ENCODE assay signal across 1 cellular context in the genomic region with DNA sequence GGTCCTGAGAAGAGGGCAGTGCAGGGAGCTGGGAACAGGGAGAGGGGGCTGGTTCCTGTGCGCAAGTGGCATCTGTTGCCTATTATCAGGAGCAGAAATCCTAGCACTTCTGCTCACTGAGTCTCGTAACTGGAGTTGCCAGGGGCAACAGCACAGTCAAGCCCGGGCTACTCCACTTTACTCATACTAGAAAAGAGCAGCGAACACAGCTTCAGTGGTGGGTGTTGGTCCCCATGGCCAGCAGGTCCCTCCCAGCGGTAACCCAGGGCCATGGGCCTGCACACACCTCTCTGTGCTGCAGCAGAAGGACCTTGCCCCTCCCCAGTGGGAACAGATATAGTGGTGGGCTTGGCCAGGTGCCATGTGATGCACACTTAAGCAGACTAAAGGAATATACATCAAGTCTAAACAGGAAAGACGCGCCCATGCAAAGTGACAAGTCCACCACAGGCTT.
TF ChIP-seq lines count a peak whose summit lies in the region.

No MANE protein-coding gene starts in this region.

TF ChIP-seq in K562, 482 proteins besides CTCF, POLR2A, EP300 and RAD21:
- TF ChIP-seq NFIC (IDR thresholded peaks at IDR 0.05) (peak; percentile 70), RFX1 (IDR thresholded peaks at IDR 0.05) (peak; percentile 71; the same call in 1 of the 2 replicates), TCF7 (IDR thresholded peaks at IDR 0.05; ENCODE audit: borderline replicate concordance) (no peak), DPF2 (IDR thresholded peaks at IDR 0.05) (no peak), ZNF23 (CRISPR knock-in tag; IDR thresholded peaks at IDR 0.05) (no peak), ZNF263 (CRISPR knock-in tag; IDR thresholded peaks at IDR 0.05; ENCODE audit: borderline replicate concordance) (no peak), NFYB (IDR thresholded peaks at IDR 0.05; ENCODE audit: extremely low read depth, insufficient read length) (no peak), DACH1 (IDR thresholded peaks at IDR 0.05; ENCODE audit: partially characterized antibody) (no peak), GABPA (tag; conservative IDR thresholded peaks at IDR 0.05; ENCODE audit: low read depth) (no peak), CCNT2 (IDR thresholded peaks at IDR 0.05; ENCODE audit: borderline replicate concordance, extremely low read depth, insufficient read length, low read depth, low read length) (no peak), ZNF717 (CRISPR knock-in tag; IDR thresholded peaks at IDR 0.05) (no peak), MXI1 (IDR thresholded peaks at IDR 0.05; ENCODE audit: low read depth, low read length) (no peak), ZNF436 (CRISPR knock-in tag; IDR thresholded peaks at IDR 0.05) (no peak), ZHX1 (conservative IDR thresholded peaks at IDR 0.05; ENCODE audit: low read length) (no peak)
- TF ChIP-seq, protein P1, sequence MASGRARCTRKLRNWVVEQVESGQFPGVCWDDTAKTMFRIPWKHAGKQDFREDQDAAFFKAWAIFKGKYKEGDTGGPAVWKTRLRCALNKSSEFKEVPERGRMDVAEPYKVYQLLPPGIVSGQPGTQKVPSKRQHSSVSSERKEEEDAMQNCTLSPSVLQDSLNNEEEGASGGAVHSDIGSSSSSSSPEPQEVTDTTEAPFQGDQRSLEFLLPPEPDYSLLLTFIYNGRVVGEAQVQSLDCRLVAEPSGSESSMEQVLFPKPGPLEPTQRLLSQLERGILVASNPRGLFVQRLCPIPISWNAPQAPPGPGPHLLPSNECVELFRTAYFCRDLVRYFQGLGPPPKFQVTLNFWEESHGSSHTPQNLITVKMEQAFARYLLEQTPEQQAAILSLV (tag; IDR thresholded peaks at IDR 0.05) = no peak
